Comparison of ENCODE assay signal across 19 cellular contexts in genomic region chr11:134780486-134781155, GRCh38.
"Had no signal": no experiment of that assay in that cellular context is flagged by ENCODE, and none has a peak within 500 bp of the region (broad histone marks: within the 10 kb centered on the region; RNA-seq: fewer than 3 reads in every experiment).

No MANE protein-coding gene starts in this region.

- H3K9me3 Mint-ChIP-seq: activated T-helper 1 cell treated with anti-CD3 and anti-CD28 coated beads, Interleukin-12 subunit alpha, Interleukin-12 subunit beta, Interleukin-2, Interleukin-4 antibody, amounts not matched to agents 30 ng/mL and 10 ng/mL and 1 ng/mL, durations not matched to agents 14 hours and 24 hours and 36 hours had no signal

- H3K4me3 Mint-ChIP-seq: activated T-helper 1 cell treated with anti-CD3 and anti-CD28 coated beads, Interleukin-12 subunit alpha, Interleukin-12 subunit beta, Interleukin-2, Interleukin-4 antibody, amounts not matched to agents 30 ng/mL and 10 ng/mL and 1 ng/mL, durations not matched to agents 14 hours and 24 hours and 36 hours; naive thymus-derived CD4-positive, alpha-beta T cell had no signal

- H3K9me3 ChIP-seq: ascending aorta, colonic mucosa, esophagus muscularis mucosa, mucosa of descending colon, neutrophil, suprapubic skin, upper lobe of left lung had no signal

- H3K4me1 Mint-ChIP-seq: naive thymus-derived CD4-positive, alpha-beta T cell had no signal

- DNase-seq: activated CD4-positive, alpha-beta T cell treated with anti-CD3 and anti-CD28 coated beads, Interleukin-2, amount 50 U/mL, for 1 hour; activated naive CD4-positive, alpha-beta T cell treated with Interleukin-2 at 50 U/mL for 16 hours; colonic mucosa; mammary epithelial cell; mucosa of descending colon; naive thymus-derived CD4-positive, alpha-beta T cell; retina; stimulated activated naive CD8-positive, alpha-beta T cell treated with anti-CD3 and anti-CD28 coated beads, Interleukin-15, Interleukin-2, amounts not matched to agents 100 U/mL and 50 U/mL, for 24 hours; T-helper 1 cell; T1000 had no signal

- H3K27ac ChIP-seq: cardiac muscle cell, colonic mucosa, esophagus muscularis mucosa, neutrophil, skin epidermis, suprapubic skin, upper lobe of left lung had no signal

- H3K27ac Mint-ChIP-seq: activated T-helper 1 cell treated with anti-CD3 and anti-CD28 coated beads, Interleukin-12 subunit alpha, Interleukin-12 subunit beta, Interleukin-2, Interleukin-4 antibody, amounts not matched to agents 30 ng/mL and 10 ng/mL and 1 ng/mL, durations not matched to agents 14 hours and 24 hours and 36 hours; naive thymus-derived CD4-positive, alpha-beta T cell had no signal

- H3K27me3 ChIP-seq: ascending aorta, cardiac muscle cell, colonic mucosa, esophagus muscularis mucosa, neutrophil, upper lobe of left lung had no signal

- H3K36me3 ChIP-seq: ascending aorta, cardiac muscle cell, colonic mucosa, esophagus muscularis mucosa, neutrophil, suprapubic skin, upper lobe of left lung had no signal

- H3K4me1 ChIP-seq: colonic mucosa, suprapubic skin, upper lobe of left lung had no signal

- ATAC-seq: activated CD4-positive, CD25-positive, alpha-beta regulatory T cell treated with anti-CD3 and anti-CD28 coated beads, Interleukin-2, amount 50 U/mL, for 24 hours; mucosa of descending colon; naive thymus-derived CD4-positive, alpha-beta T cell; stimulated activated naive CD8-positive, alpha-beta T cell treated with anti-CD3 and anti-CD28 coated beads, Interleukin-15, Interleukin-2, amounts not matched to agents 100 U/mL and 50 U/mL, for 24 hours had no signal

- H3K36me3 Mint-ChIP-seq: naive thymus-derived CD4-positive, alpha-beta T cell had no signal

- H3K4me3 ChIP-seq: ascending aorta, cardiac muscle cell, colonic mucosa, esophagus muscularis mucosa, mucosa of descending colon, skin epidermis, suprapubic skin, upper lobe of left lung had no signal
